8 cellular contexts compared by ENCODE assay signal in genomic region chr20:25056601-25057233, GRCh38. TPM values are rescaled to one million over a fixed set of nuclear protein-coding genes. Genes with fewer than 3 reads are reported as not detected.
A peak's percentile ranks its signal among the peaks of the same experiment; 100 is the strongest.
DNase-seq lines count a peak whose midpoint lies in the region; ATAC-seq and TF ChIP-seq lines count a peak whose summit lies in the region.

No MANE protein-coding gene starts in this region.

- intact Hi-C loops in activated CD4-positive, alpha-beta T cell treated with anti-CD3 and anti-CD28 coated beads for 36 hours (cut with DNase I, micrococcal nuclease), result loop anchor here in 1 of 2 experiments (1.0 to 10.0 kb wide), 4 partner anchors 139 to 1692 kb away; partner anchors contain the start of genes ABHD12, ENTPD6 and GZF1
- intact Hi-C loops in ovary (cut with DNase I), result loop anchor here (5.0 to 10.0 kb wide), 3 partner anchors 136 to 1702 kb away; partner anchors contain the start of genes ABHD12 (in 1 of the 4) and NXT1 (in 1 of the 4)

- H3F3A ChIP-seq in MM.1S (ENCODE audit: insufficient read depth, low read length), result peaks cover 51% of the 10 kb centered on the region

- H3K27ac ChIP-seq in MM.1S (ENCODE audit: low read length), result peak overlapping the region; percentile 87
- peak overlapping the region; percentile 74 to 86 for H3K27ac ChIP-seq in ovary

- H3K27me3 ChIP-seq in MM.1S (replicated peaks; ENCODE audit: insufficient read depth, low read length) (no peaks in the 10 kb centered on the region), ovary (no peaks in the 10 kb centered on the region)

- no peak for DNase-seq in activated CD4-positive, alpha-beta T cell treated with anti-CD3 and anti-CD28 coated beads for 36 hours
- no peak for DNase-seq in activated CD4-positive, alpha-beta T cell treated with anti-CD3 and anti-CD28 coated beads, Interleukin-2, amount 50 U/mL, for 48 hours
- no peak for DNase-seq in MM.1S
- no peak for DNase-seq in epithelial cell of proximal tubule (ENCODE audit: low read depth)
- DNase-seq in ovary, result peak in 2 of 5 donors; percentile 43 to 53
- DNase-seq in NCI-H2227 (lab: John Stamatoyannopoulos, UW; ENCODE audit: unreplicated experiment), result no peak
- DNase-seq in GOT3 (lab: John Stamatoyannopoulos, UW), result no peak
- DNase-seq in NCI-H524 (lab: John Stamatoyannopoulos, UW), result no peak

- H3K9me3 Mint-ChIP-seq in activated CD4-positive, alpha-beta T cell treated with anti-CD3 and anti-CD28 coated beads for 36 hours (ENCODE audit: low read depth), result no peaks in the 10 kb centered on the region

- H3K4me1 Mint-ChIP-seq in activated CD4-positive, alpha-beta T cell treated with anti-CD3 and anti-CD28 coated beads for 36 hours, result peaks cover 60% of the 10 kb centered on the region

- no peak for TF ChIP-seq EP300 in ovary (IDR thresholded peaks at IDR 0.05)

- H3K36me3 Mint-ChIP-seq in activated CD4-positive, alpha-beta T cell treated with anti-CD3 and anti-CD28 coated beads for 36 hours (ENCODE audit: low read depth), result no peaks in the 10 kb centered on the region

- peak overlapping the region; percentile 99 for H3K4me2 ChIP-seq in MM.1S (ENCODE audit: low read depth, low read length)

- H3K36me3 ChIP-seq in MM.1S (replicated peaks; ENCODE audit: insufficient read depth, low read length) (no peaks in the 10 kb centered on the region), ovary (no peaks in the 10 kb centered on the region)

- CTCF ChIA-PET in activated CD4-positive, alpha-beta T cell treated with anti-CD3 and anti-CD28 coated beads for 36 hours (lab: Charles Lee), result interaction anchor here (0.6 to 1.4 kb wide), 3 partner anchors 9 to 120 kb away, joined by 3 read pairs; no protein-coding TSS in a partner anchor

- peak; percentile 45 for ATAC-seq in activated CD4-positive, alpha-beta T cell treated with anti-CD3 and anti-CD28 coated beads for 36 hours

- H3K4me3 ChIP-seq in MM.1S (ENCODE audit: low read length) (peak overlapping the region; percentile 88), epithelial cell of proximal tubule (ENCODE audit: low read depth, low read length) (peak overlapping the region; percentile 71), ovary (peak overlapping the region; percentile 80)

- TF ChIP-seq POLR2A in ovary (IDR thresholded peaks at IDR 0.05), result no peak

- POLR2A ChIA-PET in activated CD4-positive, alpha-beta T cell treated with anti-CD3 and anti-CD28 coated beads for 36 hours (lab: Charles Lee), result interaction anchor here (0.6 to 1.4 kb wide), 2 partner anchors 13 to 138 kb away, joined by 3 to 4 read pairs; partner anchors contain the start of gene ENTPD6

- peak overlapping the region; percentile 77 for H3K27ac Mint-ChIP-seq in activated CD4-positive, alpha-beta T cell treated with anti-CD3 and anti-CD28 coated beads for 36 hours

- H3K79me2 ChIP-seq in MM.1S (ENCODE audit: low read length), result peaks cover 60% of the 10 kb centered on the region

- TF ChIP-seq CTCF in MM.1S (IDR thresholded peaks at IDR 0.05; ENCODE audit: low read length) (no peak), epithelial cell of proximal tubule (conservative IDR thresholded peaks at IDR 0.05; ENCODE audit: low read depth, low read length) (no peak), ovary (IDR thresholded peaks at IDR 0.05) (no peak)

- no peaks in the 10 kb centered on the region for H3K27me3 Mint-ChIP-seq in activated CD4-positive, alpha-beta T cell treated with anti-CD3 and anti-CD28 coated beads for 36 hours

- no peaks in the 10 kb centered on the region for H3K9me2 ChIP-seq in MM.1S (replicated peaks; ENCODE audit: insufficient read depth, low read length)

- H4K20me1 ChIP-seq in MM.1S (ENCODE audit: insufficient read depth, low read length), result no peaks in the 10 kb centered on the region

- H3K9me3 ChIP-seq in MM.1S (replicated peaks; ENCODE audit: insufficient read depth, low read length), result no peaks in the 10 kb centered on the region
- no peaks in the 10 kb centered on the region for H3K9me3 ChIP-seq in ovary

- H2AFZ ChIP-seq in MM.1S (ENCODE audit: low read length), result peak overlapping the region; percentile 37

- peak overlapping the region; percentile 96 for H3K9ac ChIP-seq in MM.1S (ENCODE audit: low read length)

- WGBS in ovary, 3 donors, result 3 to 5% (median 5%) methylated on average over 23 to 24 of the region's 24 CpGs

- H3K4me1 ChIP-seq in MM.1S (ENCODE audit: low read length) (peaks cover 59% of the 10 kb centered on the region), ovary (ENCODE audit: insufficient read depth) (peaks cover 43% of the 10 kb centered on the region)

- H3K4me3 Mint-ChIP-seq in activated CD4-positive, alpha-beta T cell treated with anti-CD3 and anti-CD28 coated beads for 36 hours, result peak overlapping the region; percentile 74

RNA-seq across cellular contexts. Expression of gene ACSS1, which starts 1.2 kb away (rescaled TPM):
- 10 to 100 TPM in 1 of 2 experiments, 1 to 10 TPM in 1; 8.5 to 10.7 TPM for total RNA-seq in activated CD4-positive, alpha-beta T cell treated with anti-CD3 and anti-CD28 coated beads for 36 hours
- 3.9 and 4.1 TPM in 2 replicates for total RNA-seq in epithelial cell of proximal tubule
- 10 to 100 TPM; 14.9 to 37.0 (median 29.0) TPM for total RNA-seq in ovary
- 10 to 100 TPM; 13.1 to 31.9 TPM for polyA plus RNA-seq in ovary

RNA-seq across cellular contexts. Expression of gene VSX1, which starts 25.2 kb away (rescaled TPM):
- not detected for total RNA-seq in activated CD4-positive, alpha-beta T cell treated with anti-CD3 and anti-CD28 coated beads for 36 hours
- total RNA-seq in epithelial cell of proximal tubule, result not detected in 2 replicates
- 1 to 10 TPM in 2 of 7 donors, under 1 TPM in 3, not detected in 2; 0.13 to 1.4 (median 0.96) TPM for total RNA-seq in ovary
- polyA plus RNA-seq in ovary, result under 1 TPM; 0.11 to 0.75 TPM
